17 cellular contexts compared by ENCODE assay signal in the genomic region with DNA sequence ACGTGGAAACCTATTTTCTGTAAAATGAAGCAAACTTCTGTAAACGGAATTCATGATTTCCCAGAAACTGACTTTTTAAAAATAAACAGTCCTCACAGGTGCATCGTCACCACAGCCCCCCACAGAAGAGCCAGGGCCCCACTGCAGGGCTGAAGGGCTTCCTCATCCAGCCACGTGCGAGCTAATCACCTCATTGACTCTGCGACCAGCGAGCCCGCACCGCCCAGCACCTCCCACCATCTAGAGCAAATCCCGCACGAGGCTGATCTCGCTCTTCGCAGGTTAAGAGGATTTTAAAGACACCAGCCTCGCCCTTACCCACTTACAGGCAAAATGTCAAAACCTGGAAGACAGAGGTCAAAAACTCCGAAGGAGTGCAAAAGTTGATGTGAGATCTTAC. TPM values are rescaled to one million over a fixed set of nuclear protein-coding genes. Genes with fewer than 3 reads are reported as not detected.
DNase-seq lines count a peak whose midpoint lies in the region; ATAC-seq, FAIRE-seq and TF ChIP-seq lines count a peak whose summit lies in the region.
"Had no signal": no experiment of that assay in that cellular context is flagged by ENCODE, and none has a peak within 500 bp of the region (broad histone marks: within the 10 kb centered on the region; RNA-seq: fewer than 3 reads in every experiment).

No MANE protein-coding gene starts in this region.

- H2AFZ ChIP-seq in H9 (ENCODE audit: low read length), result no peak overlapping the region

- H3K27ac ChIP-seq in H9 (ENCODE audit: insufficient read length, low read depth, low read length) (no peak overlapping the region), adrenal gland (no peak overlapping the region), tibial nerve (no peak overlapping the region)
- H3K27ac ChIP-seq: sigmoid colon had no signal

- no peak overlapping the region for H2BK15ac ChIP-seq in H9 (ENCODE audit: low read depth, low read length)

- no peak overlapping the region for H4K8ac ChIP-seq in H9 (replicated peaks; ENCODE audit: insufficient read length, low read depth, low read length)

- H3T11ph ChIP-seq in H9 (ENCODE audit: low read length), result no peak overlapping the region

- H3K79me2 ChIP-seq in H9 (ENCODE audit: insufficient read depth, low read length), result peaks cover 7% of the 10 kb centered on the region; the same call in 1 of the 2 replicates

- no peak overlapping the region for H2BK5ac ChIP-seq in H9 (ENCODE audit: insufficient read length, low read length)

- H3K9me3 ChIP-seq in H9 (ENCODE audit: control insufficient read depth, low read depth, low read length) (no peaks in the 10 kb centered on the region), adrenal gland (replicated peaks in 1 of 3) (no peaks in the 10 kb centered on the region), tibial nerve (no peaks in the 10 kb centered on the region)
- H3K9me3 ChIP-seq: sigmoid colon had no signal

- no peak for ATAC-seq in naive thymus-derived CD8-positive, alpha-beta T cell
- ATAC-seq: PC-3 had no signal

- H3K9ac ChIP-seq in H9 (ENCODE audit: extremely low read depth, insufficient read length, low read length), result no peak overlapping the region

- H3K4me3 ChIP-seq in adrenal gland, result no peak overlapping the region
- no peak overlapping the region for H3K4me3 ChIP-seq in tibial nerve
- H3K4me3 ChIP-seq: sigmoid colon had no signal

- no peak for TF ChIP-seq POLR2A in adrenal gland (IDR thresholded peaks at IDR 0.05)
- no peak for TF ChIP-seq POLR2A in tibial nerve (IDR thresholded peaks at IDR 0.05)

- DNase-seq in D721Med (ENCODE audit: insufficient read length, low spot score), result peak; percentile 40
- no peak for DNase-seq in H9
- peak in 1 of 10 donors; percentile 52 for DNase-seq in naive thymus-derived CD8-positive, alpha-beta T cell
- no peak for DNase-seq in dedifferentiated amniotic fluid mesenchymal stem cell (ENCODE audit: extremely low spot score)
- no peak for DNase-seq in adrenal gland
- no peak for DNase-seq in tibial nerve (ENCODE audit: low spot score in 2 of 2)
- DNase-seq: activated CD4-positive, alpha-beta T cell treated with anti-CD3 and anti-CD28 coated beads for 1 hour; KBM-7; kidney glomerular epithelial cell; NCI-H1436; NCI-H510A; PC-3; sigmoid colon; stimulated activated naive CD4-positive, alpha-beta T cell treated with Interleukin-2 at 50 U/mL for 16 hours had no signal

- H2AK5ac ChIP-seq in H9 (ENCODE audit: insufficient read length, low read length), result no peak overlapping the region

- intact Hi-C loops in adrenal gland (cut with DNase I), result no loop called here

- peaks cover 2% of the 10 kb centered on the region for H4K20me1 ChIP-seq in H9 (ENCODE audit: control insufficient read depth, insufficient read depth, insufficient read length)

- H3K18ac ChIP-seq in H9 (ENCODE audit: insufficient read length, low read depth, low read length), result no peak overlapping the region

- H3K27me3 Mint-ChIP-seq in H9 (ENCODE audit: low read depth) (peaks cover 43% of the 10 kb centered on the region), brain (peaks cover 48% of the 10 kb centered on the region)
- H3K27me3 Mint-ChIP-seq in naive thymus-derived CD8-positive, alpha-beta T cell, result peaks cover 17 to 45% (median 39%) of the 10 kb centered on the region in 5 donors

- H3K14ac ChIP-seq in H9 (ENCODE audit: insufficient read depth, low read length), result no peak overlapping the region

- H3K36me3 ChIP-seq in adrenal gland (replicated peaks in 1 of 2) (no peaks in the 10 kb centered on the region), tibial nerve (peaks cover 0 to 12% (median 0%) of the 10 kb centered on the region in 3 donors)
- H3K36me3 ChIP-seq: sigmoid colon had no signal

- H3K79me1 ChIP-seq in H9 (ENCODE audit: insufficient read depth, low read depth, low read length, poor library complexity, severe bottlenecking), result peaks cover 7% of the 10 kb centered on the region

- POLR2A ChIA-PET in naive thymus-derived CD8-positive, alpha-beta T cell (lab: Charles Lee), result no interaction called here

- peaks cover 14% of the 10 kb centered on the region for H3K23me2 ChIP-seq in H9 (ENCODE audit: insufficient read length, low read depth, low read length, poor library complexity, severe bottlenecking)

- H3K4ac ChIP-seq in H9 (ENCODE audit: low read depth, low read length), result no peak overlapping the region

- no peak for FAIRE-seq in D721Med (lab: Jason Lieb, UNC)
- FAIRE-seq: GM19239 had no signal

- H3K4me3 Mint-ChIP-seq in H9, result peak overlapping the region; percentile 49 to 76; a peak in 4 of 5 replicates
- peak overlapping the region; percentile 69 to 87 (median 75) for H3K4me3 Mint-ChIP-seq in brain
- peak overlapping the region; percentile 33 to 84 (median 62) for H3K4me3 Mint-ChIP-seq in naive thymus-derived CD8-positive, alpha-beta T cell

- no peak overlapping the region for H2BK120ac ChIP-seq in H9 (ENCODE audit: low read depth, low read length, poor library complexity, severe bottlenecking)

- no peak for TF ChIP-seq EP300 in tibial nerve (IDR thresholded peaks at IDR 0.05)

- H2BK12ac ChIP-seq in H9 (ENCODE audit: insufficient read length, low read depth, low read length), result no peak overlapping the region

- no peaks in the 10 kb centered on the region for H3K9me3 Mint-ChIP-seq in H9
- peaks cover 7 to 23% (median 9%) of the 10 kb centered on the region in 5 experiments for H3K9me3 Mint-ChIP-seq in brain
- H3K9me3 Mint-ChIP-seq in naive thymus-derived CD8-positive, alpha-beta T cell, result peaks cover 0 to 3% (median 0%) of the 10 kb centered on the region in 9 donors

- H3K23ac ChIP-seq in H9 (ENCODE audit: insufficient read length, low read depth, low read length), result no peak overlapping the region

- H3K4me1 ChIP-seq in H9 (ENCODE audit: insufficient read depth, low read length), result peaks cover 3% of the 10 kb centered on the region; the same call in 1 of the 2 replicates
- peaks cover 0 to 10% of the 10 kb centered on the region in 2 donors for H3K4me1 ChIP-seq in adrenal gland (replicated peaks in 1 of 2)
- H3K4me1 ChIP-seq in tibial nerve, result peaks cover 0 to 54% (median 7%) of the 10 kb centered on the region in 4 donors

- no peak overlapping the region for H4K91ac ChIP-seq in H9 (ENCODE audit: insufficient read length, low read depth, low read length)

- no peak overlapping the region for H3K4me2 ChIP-seq in H9 (ENCODE audit: insufficient read depth, insufficient read length, low read length)

- TF ChIP-seq CTCF in D721Med (IDR thresholded peaks at IDR 0.05; ENCODE audit: insufficient read depth, missing control alignments), result no peak
- TF ChIP-seq CTCF in H9 (conservative IDR thresholded peaks at IDR 0.05), result no peak
- no peak for TF ChIP-seq CTCF in brain (conservative IDR thresholded peaks at IDR 0.05)
- no peak for TF ChIP-seq CTCF in adrenal gland (IDR thresholded peaks at IDR 0.05)
- TF ChIP-seq CTCF in tibial nerve (IDR thresholded peaks at IDR 0.05), result no peak

- no peak overlapping the region for H3K27ac Mint-ChIP-seq in H9
- peak overlapping the region in 1 of 5 experiments; percentile 38 for H3K27ac Mint-ChIP-seq in brain
- peak overlapping the region in 3 of 10 donors; percentile 26 to 67 (median 40) for H3K27ac Mint-ChIP-seq in naive thymus-derived CD8-positive, alpha-beta T cell
- H3K27ac Mint-ChIP-seq: CD14-positive monocyte had no signal

- no CpG with 5 or more reads among the region's 15 CpGs for WGBS in H9 (ENCODE audit: extremely low coverage, insufficient read length, low lambda C conversion rate)
- WGBS in adrenal gland, 4 donors, result 81 to 92% (median 84%) methylated on average over 15 of the region's 15 CpGs
- WGBS in tibial nerve, 2 donors, result 73 to 75% methylated on average over 15 of the region's 15 CpGs

- H3K36me3 Mint-ChIP-seq in H9 (ENCODE audit: insufficient read depth in 1 of 3, low read depth in 3 of 3), result peaks cover under 1 to 11% (median 2%) of the 10 kb centered on the region in 3 experiments; a peak in 3 of 7 replicates
- H3K36me3 Mint-ChIP-seq in brain, result peaks cover 17% of the 10 kb centered on the region
- peaks cover 4 to 16% (median 5%) of the 10 kb centered on the region in 3 donors for H3K36me3 Mint-ChIP-seq in naive thymus-derived CD8-positive, alpha-beta T cell

- H3K27me3 ChIP-seq in H9 (ENCODE audit: insufficient read depth, low read length) (peaks cover 8% of the 10 kb centered on the region; the same call in 1 of the 2 replicates), adrenal gland (peaks cover 20% of the 10 kb centered on the region), tibial nerve (peaks cover 0 to 49% of the 10 kb centered on the region in 2 donors)

- H3K56ac ChIP-seq in H9 (ENCODE audit: insufficient read length, low read depth, low read length), result no peak overlapping the region

- no peak overlapping the region for H4K5ac ChIP-seq in H9 (ENCODE audit: insufficient read length, low read depth, low read length)

- H2BK20ac ChIP-seq in H9 (ENCODE audit: low read depth, low read length, poor library complexity, severe bottlenecking), result no peak overlapping the region

- H3K4me1 Mint-ChIP-seq in H9 (peaks cover 29 to 41% of the 10 kb centered on the region in 2 experiments), brain (peaks cover 40% of the 10 kb centered on the region)
- peaks cover 32 to 53% (median 36%) of the 10 kb centered on the region in 4 donors for H3K4me1 Mint-ChIP-seq in naive thymus-derived CD8-positive, alpha-beta T cell

RNA-seq across cellular contexts. Expression of a gene that starts 14.8 kb away (rescaled TPM):
- total RNA-seq in H9 (2021), result 63.3 and 72.1 TPM in 2 replicates
- 14.6 TPM for polyA plus RNA-seq in brain (ENCODE audit: insufficient read depth, low read depth, low replicate concordance)
- 10 to 100 TPM; 52.9 to 56.4 TPM for total RNA-seq in naive thymus-derived CD8-positive, alpha-beta T cell
- polyA plus RNA-seq in naive thymus-derived CD8-positive, alpha-beta T cell, result 10 to 100 TPM in 1 of 3 donors, 1 to 10 TPM in 2; 7.4 to 12.9 (median 9.2) TPM
- 10 to 100 TPM in 5 of 8 donors, 1 to 10 TPM in 3; 5.6 to 22.1 (median 12.5) TPM for total RNA-seq in adrenal gland
- 100 to 1,000 TPM in 1 of 3 donors, 10 to 100 TPM in 1, 1 to 10 TPM in 1; 2.1 to 112 (median 68.8) TPM for polyA plus RNA-seq in adrenal gland
- 10 to 100 TPM; 20.4 to 59.4 (median 32.7) TPM for total RNA-seq in tibial nerve

RNA-seq across cellular contexts. Expression of a gene that starts 53.3 kb away (rescaled TPM):
- 64.0 and 64.5 TPM in 2 replicates for total RNA-seq in H9 (2021)
- polyA plus RNA-seq in brain (ENCODE audit: insufficient read depth, low read depth, low replicate concordance), result 33.5 TPM
- 100 to 1,000 TPM in 1 of 2 experiments, 10 to 100 TPM in 1; 98.5 to 101 TPM for total RNA-seq in naive thymus-derived CD8-positive, alpha-beta T cell
- 10 to 100 TPM; 37.2 to 62.7 (median 45.6) TPM for polyA plus RNA-seq in naive thymus-derived CD8-positive, alpha-beta T cell
- total RNA-seq in adrenal gland, result 10 to 100 TPM; 29.8 to 57.1 (median 38.1) TPM
- polyA plus RNA-seq in adrenal gland, result 10 to 100 TPM in 2 of 3 donors, 1 to 10 TPM in 1; 5.3 to 53.3 (median 40.5) TPM
- 10 to 100 TPM; 39.3 to 84.1 (median 56.3) TPM for total RNA-seq in tibial nerve
